In genomic region chr5:154648706-154649105, GRCh38 we compare ENCODE assay signal across 1 cellular context.
TF ChIP-seq lines count a peak whose summit lies in the region.

No MANE protein-coding gene starts in this region.

TF ChIP-seq in K562, 482 proteins besides CTCF, POLR2A, EP300 and RAD21 (continued from another document and continues in another):
- TF ChIP-seq RBM25 (IDR thresholded peaks at IDR 0.05; ENCODE audit: low read depth, low read length, severe bottlenecking) = no peak
- TF ChIP-seq TFE3 (CRISPR knock-in tag; IDR thresholded peaks at IDR 0.05) = no peak
- TF ChIP-seq ZNF695 (CRISPR knock-in tag; IDR thresholded peaks at IDR 0.05) = no peak
- TF ChIP-seq PHB (CRISPR knock-in tag; IDR thresholded peaks at IDR 0.05) = no peak
- no peak for TF ChIP-seq PHTF2 (CRISPR knock-in tag; IDR thresholded peaks at IDR 0.05)
- TF ChIP-seq CTCFL (IDR thresholded peaks at IDR 0.05; ENCODE audit: borderline replicate concordance, insufficient read depth, low read depth, low read length, poor library complexity, severe bottlenecking) = no peak
- TF ChIP-seq LCOR (CRISPR knock-in tag; IDR thresholded peaks at IDR 0.05) = no peak
- no peak for TF ChIP-seq GTF3C2 (IDR thresholded peaks at IDR 0.05; ENCODE audit: borderline replicate concordance, extremely low read depth, insufficient read length)
- no peak for TF ChIP-seq KDM2B (CRISPR knock-in tag; IDR thresholded peaks at IDR 0.05)
- TF ChIP-seq ZFX (CRISPR knock-in tag; IDR thresholded peaks at IDR 0.05) = no peak
- TF ChIP-seq ZNF507 (tag; conservative IDR thresholded peaks at IDR 0.05) = no peak
- no peak for TF ChIP-seq BRCA1 (IDR thresholded peaks at IDR 0.05)
- no peak for TF ChIP-seq BRCA1 (CRISPR knock-in tag; IDR thresholded peaks at IDR 0.05)
- peak in 1 of 3 experiments; percentile 29 for TF ChIP-seq YY1 (IDR thresholded peaks at IDR 0.05; ENCODE audit: borderline replicate concordance in 1 of 3, control insufficient read depth in 1 of 3, extremely low read depth in 1 of 3, insufficient read depth in 3 of 3, insufficient read length in 1 of 3, insufficient replicate concordance in 2 of 3, low read depth in 1 of 3, low read length in 2 of 3)
- no peak for TF ChIP-seq ZNF699 (CRISPR knock-in tag; IDR thresholded peaks at IDR 0.05; ENCODE audit: insufficient replicate concordance)
- TF ChIP-seq ETV5 (CRISPR knock-in tag; IDR thresholded peaks at IDR 0.05; ENCODE audit: low read depth) = no peak
- TF ChIP-seq RHOXF2B (CRISPR knock-in tag; conservative IDR thresholded peaks at IDR 0.05) = no peak
- no peak for TF ChIP-seq PTBP1 (IDR thresholded peaks at IDR 0.05; ENCODE audit: low read depth, low read length)
- peak; percentile 79 for TF ChIP-seq SMAD4 (CRISPR knock-in tag; conservative IDR thresholded peaks at IDR 0.05)
- peak; percentile 83 for TF ChIP-seq CBFA2T3 (IDR thresholded peaks at IDR 0.05)
- no peak for TF ChIP-seq THRAP3 (IDR thresholded peaks at IDR 0.05; ENCODE audit: borderline replicate concordance)
- no peak for TF ChIP-seq ZNF280B (CRISPR knock-in tag; IDR thresholded peaks at IDR 0.05)
- TF ChIP-seq RUNX1 (IDR thresholded peaks at IDR 0.05; ENCODE audit: low read depth) = no peak
- peak; percentile 81 to 92 for TF ChIP-seq TRIM24 (IDR thresholded peaks at IDR 0.05)
- peak; percentile 9 to 89; a peak in 3 of 4 replicates for TF ChIP-seq RCOR1 (IDR thresholded peaks at IDR 0.05; ENCODE audit: borderline replicate concordance in 1 of 2, low read depth in 2 of 2, low read length in 2 of 2)
- TF ChIP-seq PTRF (tag; IDR thresholded peaks at IDR 0.05) = no peak
- peak; percentile 85 for TF ChIP-seq MYNN (IDR thresholded peaks at IDR 0.05)
- no peak for TF ChIP-seq MYNN (CRISPR knock-in tag; IDR thresholded peaks at IDR 0.05)
- TF ChIP-seq TSHZ1 (CRISPR knock-in tag; IDR thresholded peaks at IDR 0.05) = no peak
- peak; percentile 51 for TF ChIP-seq TCF3 (CRISPR knock-in tag; IDR thresholded peaks at IDR 0.05)
- TF ChIP-seq REST (CRISPR knock-in tag; IDR thresholded peaks at IDR 0.05; ENCODE audit: low read depth) = no peak
- TF ChIP-seq PCBP1 (IDR thresholded peaks at IDR 0.05; ENCODE audit: low read depth, low read length, poor library complexity, severe bottlenecking) = no peak
- TF ChIP-seq PML (IDR thresholded peaks at IDR 0.05; ENCODE audit: low read length) = peak; percentile 33; the same call in 1 of the 2 replicates
- no peak for TF ChIP-seq ZNF407 (IDR thresholded peaks at IDR 0.05; ENCODE audit: low read depth)
- TF ChIP-seq EGR1 (conservative IDR thresholded peaks at IDR 0.05) = no peak
- peak; percentile 94 for TF ChIP-seq CEBPG (CRISPR knock-in tag; IDR thresholded peaks at IDR 0.05)
- TF ChIP-seq CEBPG (tag; conservative IDR thresholded peaks at IDR 0.05 in 1 of 2, IDR thresholded peaks at IDR 0.05 in 1 of 2) = peak; percentile 95 to 99
